In genomic region chr13:106352850-106353249, GRCh38 we compare ENCODE assay signal across 34 cellular contexts.
"Had no signal": no experiment of that assay in that cellular context is flagged by ENCODE, and none has a peak within 500 bp of the region (broad histone marks: within the 10 kb centered on the region; RNA-seq: fewer than 3 reads in every experiment).

No MANE protein-coding gene starts in this region.

- H3K27me3 Mint-ChIP-seq: brain had no signal

- H3K27ac Mint-ChIP-seq: activated CD4-positive, alpha-beta memory T cell treated with anti-CD3 and anti-CD28 coated beads for 36 hours; activated CD4-positive, alpha-beta T cell treated with anti-CD3 and anti-CD28 coated beads for 36 hours; activated CD4-positive, alpha-beta T cell treated with anti-CD3 and anti-CD28 coated beads, Interleukin-2, amount 10 ng/mL, durations not matched to agents 24 days and 14 days; activated CD8-positive, alpha-beta memory T cell treated with anti-CD3 and anti-CD28 coated beads, Interleukin-2, amount 10 ng/mL, durations not matched to agents 7 days and 5 days; activated CD8-positive, alpha-beta T cell treated with anti-CD3 and anti-CD28 coated beads, Interleukin-2, amount 10 ng/mL, durations not matched to agents 7 days and 5 days; activated naive CD4-positive, alpha-beta T cell treated with anti-CD3 and anti-CD28 coated beads for 36 hours; activated naive CD4-positive, alpha-beta T cell treated with anti-CD3 and anti-CD28 coated beads, Interleukin-2, amount 50 U/mL, for 24 hours; activated naive CD8-positive, alpha-beta T cell treated with anti-CD3 and anti-CD28 coated beads for 36 hours; activated naive CD8-positive, alpha-beta T cell treated with anti-CD3 and anti-CD28 coated beads, Interleukin-2, amount 50 U/mL, for 24 hours; activated T-helper 1 cell treated with anti-CD3 and anti-CD28 coated beads, Interleukin-12 subunit alpha, Interleukin-12 subunit beta, Interleukin-2, Interleukin-4 antibody, amounts not matched to agents 30 ng/mL and 10 ng/mL and 1 ng/mL, durations not matched to agents 14 hours and 24 hours and 36 hours; activated T-helper 2 cell treated with anti-CD3 and anti-CD28 coated beads, Interferon-gamma antibody, Interleukin-2, Interleukin-4, amounts not matched to agents 10 μg/mL and 5 μg/mL and 100 μg/mL, durations not matched to agents 14 hours and 24 hours and 36 hours; dendritic cell treated with granulocyte-macrophage colony-stimulating factor and Interleukin-4, amounts not matched to agents 40 ng/mL and 50 ng/mL, for 4 days; endodermal cell had no signal

- H3K4me3 Mint-ChIP-seq: activated CD4-positive, alpha-beta memory T cell treated with anti-CD3 and anti-CD28 coated beads for 36 hours; activated CD4-positive, alpha-beta T cell treated with anti-CD3 and anti-CD28 coated beads for 36 hours; activated CD4-positive, alpha-beta T cell treated with anti-CD3 and anti-CD28 coated beads, Interleukin-2, amount 10 ng/mL, durations not matched to agents 24 days and 14 days; activated CD8-positive, alpha-beta memory T cell treated with anti-CD3 and anti-CD28 coated beads, Interleukin-2, amount 10 ng/mL, durations not matched to agents 7 days and 5 days; activated CD8-positive, alpha-beta T cell treated with anti-CD3 and anti-CD28 coated beads, Interleukin-2, amount 10 ng/mL, durations not matched to agents 7 days and 5 days; activated naive CD4-positive, alpha-beta T cell treated with anti-CD3 and anti-CD28 coated beads for 36 hours; activated naive CD4-positive, alpha-beta T cell treated with anti-CD3 and anti-CD28 coated beads, Interleukin-2, amount 50 U/mL, for 24 hours; activated naive CD8-positive, alpha-beta T cell treated with anti-CD3 and anti-CD28 coated beads for 36 hours; activated naive CD8-positive, alpha-beta T cell treated with anti-CD3 and anti-CD28 coated beads, Interleukin-2, amount 50 U/mL, for 24 hours; activated T-helper 1 cell treated with anti-CD3 and anti-CD28 coated beads, Interleukin-12 subunit alpha, Interleukin-12 subunit beta, Interleukin-2, Interleukin-4 antibody, amounts not matched to agents 30 ng/mL and 10 ng/mL and 1 ng/mL, durations not matched to agents 14 hours and 24 hours and 36 hours; brain; dendritic cell treated with granulocyte-macrophage colony-stimulating factor and Interleukin-4, amounts not matched to agents 40 ng/mL and 50 ng/mL, for 4 days; endodermal cell had no signal

- H3K4me3 ChIP-seq: adrenal gland, breast epithelium, cardiac muscle cell, coronary artery, dorsolateral prefrontal cortex, heart left ventricle had no signal

- ATAC-seq: activated CD4-positive, alpha-beta T cell treated with anti-CD3 and anti-CD28 coated beads for 36 hours; activated CD8-positive, alpha-beta memory T cell treated with anti-CD3 and anti-CD28 coated beads, Interleukin-2, amount 10 ng/mL, durations not matched to agents 7 days and 5 days; activated CD8-positive, alpha-beta T cell treated with anti-CD3 and anti-CD28 coated beads, Interleukin-2, amount 10 ng/mL, durations not matched to agents 7 days and 5 days; activated naive CD8-positive, alpha-beta T cell treated with anti-CD3 and anti-CD28 coated beads, Interleukin-2, amount 50 U/mL, for 24 hours; esophagus mucosa; heart left ventricle had no signal

- H3K4me1 Mint-ChIP-seq: activated CD4-positive, alpha-beta T cell treated with anti-CD3 and anti-CD28 coated beads for 36 hours; activated CD4-positive, alpha-beta T cell treated with anti-CD3 and anti-CD28 coated beads, Interleukin-2, amount 10 ng/mL, durations not matched to agents 24 days and 14 days; activated CD8-positive, alpha-beta memory T cell treated with anti-CD3 and anti-CD28 coated beads, Interleukin-2, amount 10 ng/mL, durations not matched to agents 7 days and 5 days; activated naive CD4-positive, alpha-beta T cell treated with anti-CD3 and anti-CD28 coated beads, Interleukin-2, amount 50 U/mL, for 24 hours; activated naive CD8-positive, alpha-beta T cell treated with anti-CD3 and anti-CD28 coated beads for 36 hours; activated naive CD8-positive, alpha-beta T cell treated with anti-CD3 and anti-CD28 coated beads, Interleukin-2, amount 50 U/mL, for 24 hours had no signal

- H3K36me3 Mint-ChIP-seq: activated CD4-positive, alpha-beta memory T cell treated with anti-CD3 and anti-CD28 coated beads for 36 hours; activated CD8-positive, alpha-beta memory T cell treated with anti-CD3 and anti-CD28 coated beads, Interleukin-2, amount 10 ng/mL, durations not matched to agents 7 days and 5 days; activated naive CD4-positive, alpha-beta T cell treated with anti-CD3 and anti-CD28 coated beads, Interleukin-2, amount 50 U/mL, for 24 hours; activated naive CD8-positive, alpha-beta T cell treated with anti-CD3 and anti-CD28 coated beads for 36 hours; brain had no signal

- H3K4me1 ChIP-seq: adrenal gland, breast epithelium had no signal

- DNase-seq: activated CD4-positive, alpha-beta memory T cell treated with anti-CD3 and anti-CD28 coated beads for 36 hours; activated CD4-positive, alpha-beta T cell treated with anti-CD3 and anti-CD28 coated beads for 36 hours; activated CD4-positive, alpha-beta T cell treated with anti-CD3 and anti-CD28 coated beads, Interleukin-2, amount 10 ng/mL, durations not matched to agents 24 days and 14 days; activated CD4-positive, CD25-positive, alpha-beta regulatory T cell; activated CD4-positive, CD25-positive, alpha-beta regulatory T cell treated with anti-CD3 and anti-CD28 coated beads, Interleukin-2, amount 50 U/mL, for 72 hours; activated CD8-positive, alpha-beta memory T cell treated with anti-CD3 and anti-CD28 coated beads, Interleukin-2, amount 10 ng/mL, durations not matched to agents 7 days and 5 days; activated CD8-positive, alpha-beta memory T cell treated with anti-CD3 and anti-CD28 coated beads, Interleukin-2, amount 50 U/mL, for 4 hours; activated CD8-positive, alpha-beta T cell treated with anti-CD3 and anti-CD28 coated beads, Interleukin-2, amount 10 ng/mL, durations not matched to agents 7 days and 5 days; activated effector memory CD4-positive, alpha-beta T cell treated with anti-CD3 and anti-CD28 coated beads, Interleukin-2, amount 50 U/mL, for 16 hours; activated naive CD4-positive, alpha-beta T cell treated with anti-CD3 and anti-CD28 coated beads for 36 hours; activated naive CD8-positive, alpha-beta T cell treated with anti-CD3 and anti-CD28 coated beads for 36 hours; activated naive CD8-positive, alpha-beta T cell treated with anti-CD3 and anti-CD28 coated beads, Interleukin-2, amount 50 U/mL, for 24 hours; activated T-cell treated with anti-CD3 and anti-CD28 coated beads, Interleukin-2, amount 50 U/mL, for 1 hour; activated T-cell treated with anti-CD3 and anti-CD28 coated beads, Interleukin-2, amount 50 U/mL, for 48 hours; adrenal gland; amygdala; aorta; central memory CD4-positive, alpha-beta T cell; cerebellar nuclear complex; dorsolateral prefrontal cortex; effector memory CD4-positive, alpha-beta T cell; endodermal cell; glutamatergic neuron; heart left ventricle; T-helper 2 cell had no signal

- H3K9me3 Mint-ChIP-seq: activated CD4-positive, alpha-beta memory T cell treated with anti-CD3 and anti-CD28 coated beads for 36 hours; activated CD4-positive, alpha-beta T cell treated with anti-CD3 and anti-CD28 coated beads, Interleukin-2, amount 10 ng/mL, durations not matched to agents 24 days and 14 days; activated naive CD4-positive, alpha-beta T cell treated with anti-CD3 and anti-CD28 coated beads for 36 hours; activated naive CD4-positive, alpha-beta T cell treated with anti-CD3 and anti-CD28 coated beads, Interleukin-2, amount 50 U/mL, for 24 hours; activated naive CD8-positive, alpha-beta T cell treated with anti-CD3 and anti-CD28 coated beads for 36 hours; activated naive CD8-positive, alpha-beta T cell treated with anti-CD3 and anti-CD28 coated beads, Interleukin-2, amount 50 U/mL, for 24 hours; activated T-helper 1 cell treated with anti-CD3 and anti-CD28 coated beads, Interleukin-12 subunit alpha, Interleukin-12 subunit beta, Interleukin-2, Interleukin-4 antibody, amounts not matched to agents 30 ng/mL and 10 ng/mL and 1 ng/mL, durations not matched to agents 14 hours and 24 hours and 36 hours; activated T-helper 2 cell treated with anti-CD3 and anti-CD28 coated beads, Interferon-gamma antibody, Interleukin-2, Interleukin-4, amounts not matched to agents 10 μg/mL and 5 μg/mL and 100 μg/mL, durations not matched to agents 14 hours and 24 hours and 36 hours; dendritic cell treated with granulocyte-macrophage colony-stimulating factor and Interleukin-4, amounts not matched to agents 40 ng/mL and 50 ng/mL, for 4 days; endodermal cell had no signal

- H3K9me3 ChIP-seq: adrenal gland, breast epithelium, heart left ventricle had no signal

- H3K27ac ChIP-seq: adrenal gland, breast epithelium, cardiac muscle cell, coronary artery, dorsolateral prefrontal cortex, heart left ventricle had no signal

- H3K36me3 ChIP-seq: adrenal gland, breast epithelium, cardiac muscle cell, heart left ventricle had no signal
